8 cellular contexts compared by ENCODE assay signal in genomic region chr11:62444271-62444833, GRCh38. TPM values are rescaled to one million over a fixed set of nuclear protein-coding genes. Genes with fewer than 3 reads are reported as not detected.
DNase-seq lines count a peak whose midpoint lies in the region; ATAC-seq and TF ChIP-seq lines count a peak whose summit lies in the region.

No MANE protein-coding gene starts in this region.

- H3K4me3 ChIP-seq in GM12864 (ENCODE audit: low read depth, low read length): peak overlapping the region; percentile 38
- peak overlapping the region; percentile 47 for H3K4me3 ChIP-seq in fibroblast of the aortic adventitia (ENCODE audit: low read depth, low read length)
- no peak overlapping the region for H3K4me3 ChIP-seq in neural progenitor cell
- peak overlapping the region; percentile 17 to 42 (median 31) for H3K4me3 ChIP-seq in tibial nerve

- H3K9me3 Mint-ChIP-seq in activated T-cell treated with anti-CD3 and anti-CD28 coated beads, Interleukin-2, amount 50 U/mL, for 4 hours: no peaks in the 10 kb centered on the region
- H3K9me3 Mint-ChIP-seq in neural progenitor cell: no peaks in the 10 kb centered on the region

- H3K79me2 ChIP-seq in neural progenitor cell (ENCODE audit: low read depth): no peaks in the 10 kb centered on the region

- no peaks in the 10 kb centered on the region for H3K36me3 Mint-ChIP-seq in activated T-cell treated with anti-CD3 and anti-CD28 coated beads, Interleukin-2, amount 50 U/mL, for 4 hours (ENCODE audit: insufficient read depth)
- no peaks in the 10 kb centered on the region for H3K36me3 Mint-ChIP-seq in neural progenitor cell

- 1 to 21% methylated on average over 16 to 23 of the region's 23 CpGs for WGBS in tibial nerve, 2 donors

- H3K4me1 Mint-ChIP-seq in activated T-cell treated with anti-CD3 and anti-CD28 coated beads, Interleukin-2, amount 50 U/mL, for 4 hours (ENCODE audit: low read depth): peaks cover 10% of the 10 kb centered on the region
- H3K4me1 Mint-ChIP-seq in neural progenitor cell: peaks cover 11% of the 10 kb centered on the region

- H3K4me3 Mint-ChIP-seq in activated T-cell treated with anti-CD3 and anti-CD28 coated beads, Interleukin-2, amount 50 U/mL, for 4 hours: peak overlapping the region; percentile 65
- H3K4me3 Mint-ChIP-seq in neural progenitor cell: no peak overlapping the region

- DNase-seq in GM12864 (ENCODE audit: low read depth) (no peak), NCI-H526 treated with DMSO at 0.1 percent for 48 hours (lab: John Stamatoyannopoulos, UW) (peak; percentile 66), fibroblast of the aortic adventitia (ENCODE audit: low read depth) (peak; percentile 91), neural progenitor cell (ENCODE audit: low spot score) (peak; percentile 41), tibial nerve (ENCODE audit: low spot score in 2 of 2) (peak; percentile 59 to 61)
- DNase-seq in activated T-cell treated with anti-CD3 and anti-CD28 coated beads, Interleukin-2, amount 50 U/mL, for 4 hours: peak; percentile 14

- TF ChIP-seq POLR2A in tibial nerve (IDR thresholded peaks at IDR 0.05): peak in 1 of 2 donors; percentile 50

- peak overlapping the region; percentile 22 for H3K4me2 ChIP-seq in neural progenitor cell

- no peaks in the 10 kb centered on the region for H3F3A ChIP-seq in neural progenitor cell (ENCODE audit: low read depth)

- TF ChIP-seq EP300 in tibial nerve (IDR thresholded peaks at IDR 0.05): peak in 1 of 2 donors; percentile 67

- no peaks in the 10 kb centered on the region for H4K20me1 ChIP-seq in neural progenitor cell (ENCODE audit: low read depth)

- peaks cover 24% of the 10 kb centered on the region for H3K27me3 Mint-ChIP-seq in activated T-cell treated with anti-CD3 and anti-CD28 coated beads, Interleukin-2, amount 50 U/mL, for 4 hours (ENCODE audit: low read depth)
- peaks cover 4% of the 10 kb centered on the region for H3K27me3 Mint-ChIP-seq in neural progenitor cell (ENCODE audit: insufficient read depth, low read depth)

- peak overlapping the region; percentile 45 for H2AFZ ChIP-seq in neural progenitor cell (replicated peaks)

- H3K27ac ChIP-seq in neural progenitor cell (no peak overlapping the region), tibial nerve (peak overlapping the region; percentile 79 to 98 (median 90))

- H3K4me1 ChIP-seq in neural progenitor cell (no peaks in the 10 kb centered on the region), tibial nerve (peaks cover 0 to 67% (median 51%) of the 10 kb centered on the region in 4 donors)

- ATAC-seq in activated T-cell treated with anti-CD3 and anti-CD28 coated beads, Interleukin-2, amount 50 U/mL, for 4 hours: peak; percentile 41 to 58
- ATAC-seq in HG02840 (IDR thresholded peaks at IDR 0.05; ENCODE audit: low FRiP score, unreplicated experiment): no peak
- ATAC-seq in HG03521 (IDR thresholded peaks at IDR 0.05; ENCODE audit: unreplicated experiment): no peak

- H3K27me3 ChIP-seq in neural progenitor cell (no peaks in the 10 kb centered on the region), tibial nerve (no peaks in the 10 kb centered on the region)

- no peak overlapping the region for H3K9ac ChIP-seq in neural progenitor cell

- no peak for TF ChIP-seq CTCF in GM12864 (IDR thresholded peaks at IDR 0.05; ENCODE audit: low read depth, low read length, missing control alignments)
- TF ChIP-seq CTCF in fibroblast of the aortic adventitia (IDR thresholded peaks at IDR 0.05; ENCODE audit: insufficient read depth, low read length): no peak
- no peak for TF ChIP-seq CTCF in neural progenitor cell (IDR thresholded peaks at IDR 0.05)
- TF ChIP-seq CTCF in tibial nerve (IDR thresholded peaks at IDR 0.05): peak in 1 of 5 experiments; percentile 12

- no peaks in the 10 kb centered on the region for H3K36me3 ChIP-seq in neural progenitor cell
- no peaks in the 10 kb centered on the region for H3K36me3 ChIP-seq in tibial nerve

- H3K9me3 ChIP-seq in neural progenitor cell (ENCODE audit: low read depth) (no peaks in the 10 kb centered on the region), tibial nerve (no peaks in the 10 kb centered on the region)

- no peak overlapping the region for H3K27ac Mint-ChIP-seq in neural progenitor cell

RNA-seq across cellular contexts. Expression of gene SCGB1A1, which starts 25.5 kb away (rescaled TPM):
- 1 to 10 TPM in 1 of 3 donors, under 1 TPM in 2; 0.61 to 1.1 (median 0.87) TPM for total RNA-seq in activated T-cell treated with anti-CD3 and anti-CD28 coated beads, Interleukin-2, amount 50 U/mL, for 4 hours
- total RNA-seq in fibroblast of the aortic adventitia (ENCODE audit: low replicate concordance): not detected in 2 replicates
- not detected in 2 replicates for total RNA-seq in neural progenitor cell (ENCODE audit: low replicate concordance)
- total RNA-seq in tibial nerve: not detected

Comparison
In these comparisons a context has a peak if more than half of its experiments do, and no peak if none do; other contexts are left out.
1. ATAC-seq: peak in activated T-cell treated with anti-CD3 and anti-CD28 coated beads, Interleukin-2, amount 50 U/mL, for 4 hours (2 of 2); none in HG02840 (single experiment) and HG03521 (single experiment).